Comparison of ENCODE assay signal across 8 cellular contexts in the genomic region with DNA sequence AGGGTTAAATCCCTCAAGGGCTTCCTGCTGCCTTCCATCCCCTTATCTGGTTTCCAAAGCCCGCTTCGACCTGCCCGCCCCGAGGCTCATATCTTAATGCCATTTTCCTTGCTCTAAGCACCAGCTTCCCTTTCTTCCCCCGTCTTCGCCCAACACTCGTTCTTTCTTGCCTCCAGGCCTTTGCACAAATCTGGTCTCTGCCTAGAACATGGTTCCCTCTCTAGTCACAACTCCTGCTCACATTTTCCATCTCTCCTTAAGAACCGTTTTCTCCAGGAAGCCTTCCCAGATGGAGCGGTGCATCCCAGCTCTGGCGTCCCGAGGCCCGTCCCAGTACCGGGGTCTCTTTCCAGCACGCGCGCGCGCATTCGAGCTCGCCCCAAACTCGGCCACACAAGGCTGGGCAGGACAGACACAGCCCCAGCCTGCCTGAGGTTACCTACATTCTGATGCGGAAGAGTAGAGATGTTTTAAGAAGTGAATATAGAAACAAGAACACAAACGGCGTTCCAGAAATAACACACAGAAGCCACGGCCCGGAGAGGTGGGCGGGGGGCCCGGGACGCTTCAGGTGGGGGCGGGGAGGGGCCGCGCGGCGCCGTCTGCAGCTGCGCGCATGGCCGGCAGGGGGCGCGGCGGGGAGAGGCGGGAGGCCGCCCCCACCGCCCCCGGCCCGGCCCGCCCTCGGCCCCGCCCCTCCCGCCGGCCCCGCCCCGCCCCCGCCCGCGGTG. TPM values are rescaled to one million over a fixed set of nuclear protein-coding genes. Genes with fewer than 3 reads are reported as not detected.
DNase-seq lines count a peak whose midpoint lies in the region; ATAC-seq and TF ChIP-seq lines count a peak whose summit lies in the region.

A gene with protein sequence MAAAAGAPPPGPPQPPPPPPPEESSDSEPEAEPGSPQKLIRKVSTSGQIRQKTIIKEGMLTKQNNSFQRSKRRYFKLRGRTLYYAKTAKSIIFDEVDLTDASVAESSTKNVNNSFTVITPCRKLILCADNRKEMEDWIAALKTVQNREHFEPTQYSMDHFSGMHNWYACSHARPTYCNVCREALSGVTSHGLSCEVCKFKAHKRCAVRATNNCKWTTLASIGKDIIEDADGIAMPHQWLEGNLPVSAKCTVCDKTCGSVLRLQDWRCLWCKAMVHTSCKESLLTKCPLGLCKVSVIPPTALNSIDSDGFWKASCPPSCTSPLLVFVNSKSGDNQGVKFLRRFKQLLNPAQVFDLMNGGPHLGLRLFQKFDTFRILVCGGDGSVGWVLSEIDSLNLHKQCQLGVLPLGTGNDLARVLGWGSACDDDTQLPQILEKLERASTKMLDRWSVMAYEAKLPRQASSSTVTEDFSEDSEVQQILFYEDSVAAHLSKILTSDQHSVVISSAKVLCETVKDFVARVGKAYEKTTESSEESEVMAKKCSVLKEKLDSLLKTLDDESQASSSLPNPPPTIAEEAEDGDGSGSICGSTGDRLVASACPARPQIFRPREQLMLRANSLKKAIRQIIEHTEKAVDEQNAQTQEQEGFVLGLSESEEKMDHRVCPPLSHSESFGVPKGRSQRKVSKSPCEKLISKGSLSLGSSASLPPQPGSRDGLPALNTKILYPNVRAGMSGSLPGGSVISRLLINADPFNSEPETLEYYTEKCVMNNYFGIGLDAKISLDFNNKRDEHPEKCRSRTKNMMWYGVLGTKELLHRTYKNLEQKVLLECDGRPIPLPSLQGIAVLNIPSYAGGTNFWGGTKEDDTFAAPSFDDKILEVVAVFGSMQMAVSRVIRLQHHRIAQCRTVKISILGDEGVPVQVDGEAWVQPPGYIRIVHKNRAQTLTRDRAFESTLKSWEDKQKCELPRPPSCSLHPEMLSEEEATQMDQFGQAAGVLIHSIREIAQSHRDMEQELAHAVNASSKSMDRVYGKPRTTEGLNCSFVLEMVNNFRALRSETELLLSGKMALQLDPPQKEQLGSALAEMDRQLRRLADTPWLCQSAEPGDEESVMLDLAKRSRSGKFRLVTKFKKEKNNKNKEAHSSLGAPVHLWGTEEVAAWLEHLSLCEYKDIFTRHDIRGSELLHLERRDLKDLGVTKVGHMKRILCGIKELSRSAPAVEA (plus strand): TSS at position 726 of the 731 bp plus-strand sequence. CDS start 25 bp downstream, outside the sequence.

- peak within 1 kb of the TSS; percentile 91 for H3K27ac ChIP-seq in DOHH2 (ENCODE audit: low read depth, low read length)
- no peak within 1 kb of the TSS for H3K27ac ChIP-seq in Karpas-422 (ENCODE audit: low read length)
- H3K27ac ChIP-seq in angular gyrus (ENCODE audit: low read depth, low read length) = peak within 1 kb of the TSS; percentile 37
- peak within 1 kb of the TSS; percentile 88 for H3K27ac ChIP-seq in hepatocyte
- peak within 1 kb of the TSS; percentile 49 to 63 (median 50) for H3K27ac ChIP-seq in gastrocnemius medialis

- H3K4me1 Mint-ChIP-seq in T-helper 17 cell = peaks cover 59% of the 10 kb centered on the region

- ATAC-seq in GM21529 (IDR thresholded peaks at IDR 0.05; ENCODE audit: unreplicated experiment) = peak; percentile 50
- ATAC-seq in T-helper 17 cell = peak; percentile 93
- peak; percentile 75 to 83 for ATAC-seq in gastrocnemius medialis

- DNase-seq in Karpas-422 (peak; percentile 88), T-helper 17 cell (peak; percentile 67 to 82 (median 78)), hepatocyte (ENCODE audit: low spot score) (peak; percentile 86), gastrocnemius medialis (peak in 1 of 2 donors; percentile 27), superior temporal gyrus (ENCODE audit: extremely low spot score) (no peak)

- H2AFZ ChIP-seq in Karpas-422 (ENCODE audit: low read length) (peak within 1 kb of the TSS; percentile 95), hepatocyte (peak within 1 kb of the TSS; percentile 94)

- H3K4me2 ChIP-seq in DOHH2 (ENCODE audit: low read length) (peak within 1 kb of the TSS; percentile 83), Karpas-422 (ENCODE audit: low read depth, low read length, poor library complexity, severe bottlenecking) (peak within 1 kb of the TSS; percentile 94), hepatocyte (peak within 1 kb of the TSS; percentile 94)

- H3K9me3 ChIP-seq in DOHH2 (ENCODE audit: control insufficient read depth, insufficient read depth, low read length) (no peaks in the 10 kb centered on the region), Karpas-422 (ENCODE audit: low read length) (no peaks in the 10 kb centered on the region), T-helper 17 cell (ENCODE audit: control insufficient read depth, low read length, poor library complexity, severe bottlenecking) (no peaks in the 10 kb centered on the region), hepatocyte (ENCODE audit: low read depth) (no peaks in the 10 kb centered on the region), gastrocnemius medialis (no peaks in the 10 kb centered on the region)

- H3F3A ChIP-seq in DOHH2 (ENCODE audit: control insufficient read depth, insufficient read depth) = peaks cover 13% of the 10 kb centered on the region

- intact Hi-C loops in gastrocnemius medialis (cut with DNase I; ENCODE audit: low total_unique reads) = loop anchor here (2.0 to 10.0 kb wide), 2 partner anchors 89 to 211 kb away; a partner anchor contains a TSS

- H3K9ac ChIP-seq in Karpas-422 (ENCODE audit: low read length) = peak within 1 kb of the TSS; percentile 72

- no peaks in the 10 kb centered on the region for H3K27me3 Mint-ChIP-seq in T-helper 17 cell

- H3K4me3 ChIP-seq in DOHH2 (ENCODE audit: low read length) (peak within 1 kb of the TSS; percentile 96), Karpas-422 (ENCODE audit: low read length) (peak within 1 kb of the TSS; percentile 79), hepatocyte (peak within 1 kb of the TSS; percentile 78), gastrocnemius medialis (peak within 1 kb of the TSS; percentile 64 to 74 (median 68))

- 2% methylated on average over 24 of the region's 56 CpGs for WGBS in hepatocyte (ENCODE audit: low lambda C conversion rate, missing lambda C conversion rate)

- H3K36me3 ChIP-seq in DOHH2 (ENCODE audit: control insufficient read depth, low read length) = peaks cover 36% of the 10 kb centered on the region
- H3K36me3 ChIP-seq in Karpas-422 (ENCODE audit: insufficient read depth, low read length) = no peaks in the 10 kb centered on the region
- H3K36me3 ChIP-seq in hepatocyte (replicated peaks; ENCODE audit: insufficient read depth, low read depth) = no peaks in the 10 kb centered on the region
- no peaks in the 10 kb centered on the region for H3K36me3 ChIP-seq in gastrocnemius medialis

- peaks cover 9% of the 10 kb centered on the region for H3K36me3 Mint-ChIP-seq in T-helper 17 cell (ENCODE audit: low read depth)

- H3K9me2 ChIP-seq in DOHH2 (replicated peaks; ENCODE audit: control insufficient read depth, low read length) = no peaks in the 10 kb centered on the region
- no peaks in the 10 kb centered on the region for H3K9me2 ChIP-seq in Karpas-422 (replicated peaks; ENCODE audit: insufficient read depth, low read length)
- H3K9me2 ChIP-seq in hepatocyte (replicated peaks; ENCODE audit: insufficient read depth) = no peaks in the 10 kb centered on the region

- H3K27me3 ChIP-seq in DOHH2 (ENCODE audit: control insufficient read depth, low read length) (peaks cover 22% of the 10 kb centered on the region), Karpas-422 (ENCODE audit: low read length) (0 out of 2 replicates have a peak, but pooled peaks cover 3% of the 10 kb centered on the region), hepatocyte (no peaks in the 10 kb centered on the region), gastrocnemius medialis (no peaks in the 10 kb centered on the region)

- peak within 1 kb of the TSS; percentile 93 for H3K27ac Mint-ChIP-seq in T-helper 17 cell

- peaks cover 12% of the 10 kb centered on the region; the same call in 1 of the 2 replicates for H4K20me1 ChIP-seq in DOHH2 (ENCODE audit: control insufficient read depth, insufficient read depth, low read depth, low read length)
- peaks cover 28% of the 10 kb centered on the region for H4K20me1 ChIP-seq in Karpas-422 (ENCODE audit: insufficient read depth, low read depth, low read length)
- H4K20me1 ChIP-seq in hepatocyte (ENCODE audit: insufficient read depth, poor library complexity, severe bottlenecking) = peaks cover 6% of the 10 kb centered on the region

- peak; percentile 13 for TF ChIP-seq CTCF in DOHH2 (IDR thresholded peaks at IDR 0.05; ENCODE audit: low read depth, low read length, poor library complexity, severe bottlenecking)
- peak; percentile 59 for TF ChIP-seq CTCF in hepatocyte (IDR thresholded peaks at IDR 0.05; ENCODE audit: poor library complexity)
- TF ChIP-seq CTCF in gastrocnemius medialis (IDR thresholded peaks at IDR 0.05 in 4 of 5, conservative IDR thresholded peaks at IDR 0.05 in 1 of 5) = peak in 2 of 5 experiments; percentile 55 to 78

- no peak for TF ChIP-seq POLR2A in gastrocnemius medialis (IDR thresholded peaks at IDR 0.05)

- peaks cover 42% of the 10 kb centered on the region for H3K79me2 ChIP-seq in DOHH2 (ENCODE audit: control insufficient read depth, low read length)
- no peaks in the 10 kb centered on the region for H3K79me2 ChIP-seq in Karpas-422 (ENCODE audit: low read length)
- peaks cover 36% of the 10 kb centered on the region for H3K79me2 ChIP-seq in hepatocyte

- in situ Hi-C loops in gastrocnemius medialis (cut with MboI; ENCODE audit: low sequenced_read_pairs in 4 of 4) = loop anchor here in 1 of 4 donors (5.0 kb wide), 1 partner anchor 93 kb away; no protein-coding TSS in a partner anchor

- H3K4me3 Mint-ChIP-seq in T-helper 17 cell = peak within 1 kb of the TSS; percentile 95

- H3K4me1 ChIP-seq in DOHH2 (ENCODE audit: control insufficient read depth, low read length) (peaks cover 81% of the 10 kb centered on the region), Karpas-422 (ENCODE audit: low read length) (peaks cover 39% of the 10 kb centered on the region), hepatocyte (ENCODE audit: insufficient read depth) (peaks cover 30% of the 10 kb centered on the region), gastrocnemius medialis (peaks cover 21 to 36% of the 10 kb centered on the region in 2 donors)

RNA-seq across cellular contexts. Expression of the gene that starts here (rescaled TPM):
- 10.2 and 11.5 TPM in 2 replicates for total RNA-seq in Karpas-422 (2014; rRNA removed; shearing (Covaris generic); ENCODE audit: low replicate concordance)
- total RNA-seq in T-helper 17 cell = 100 to 1,000 TPM; 148 to 170 TPM
- 14.2 and 15.2 TPM in 2 replicates for total RNA-seq in hepatocyte
- 13.6 and 14.3 TPM in 2 replicates for polyA plus RNA-seq in hepatocyte
- total RNA-seq in gastrocnemius medialis = 10 to 100 TPM; 26.3 to 41.3 (median 30.4) TPM
